In the genomic region with DNA sequence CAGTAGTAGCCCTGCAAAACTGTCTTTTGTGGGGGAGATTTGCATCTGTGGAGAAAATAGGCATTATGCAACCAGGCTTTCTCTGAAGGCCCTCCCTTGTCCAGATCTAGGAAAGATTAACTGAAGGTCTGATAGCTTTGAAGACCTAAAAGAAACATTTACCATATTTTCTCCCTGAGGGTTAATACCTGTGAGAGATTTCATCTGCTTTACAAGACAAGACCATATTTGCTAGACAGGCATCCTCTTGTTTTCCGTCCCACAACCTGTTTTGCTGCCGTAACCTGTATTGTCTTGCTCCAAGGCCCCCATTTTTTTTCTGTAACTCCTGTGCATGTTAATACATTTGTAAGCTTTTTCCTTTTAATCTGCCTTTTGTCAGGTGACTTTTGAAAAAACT, we compare ENCODE assay signal across 8 cellular contexts.
"Had no signal": no experiment of that assay in that cellular context is flagged by ENCODE, and none has a peak within 500 bp of the region (broad histone marks: within the 10 kb centered on the region; RNA-seq: fewer than 3 reads in every experiment).

No MANE protein-coding gene starts in this region.

- ATAC-seq: GM12878 had no signal

- FAIRE-seq: G401.6, GM12878, GM12891, GM12892, GM18507, GM19239 had no signal

- H3K4me3 ChIP-seq: GM12878 had no signal

- DNase-seq: GDM1, GF-D8 had no signal
